ENCODE assay signal across 1 cellular context in the genomic region with DNA sequence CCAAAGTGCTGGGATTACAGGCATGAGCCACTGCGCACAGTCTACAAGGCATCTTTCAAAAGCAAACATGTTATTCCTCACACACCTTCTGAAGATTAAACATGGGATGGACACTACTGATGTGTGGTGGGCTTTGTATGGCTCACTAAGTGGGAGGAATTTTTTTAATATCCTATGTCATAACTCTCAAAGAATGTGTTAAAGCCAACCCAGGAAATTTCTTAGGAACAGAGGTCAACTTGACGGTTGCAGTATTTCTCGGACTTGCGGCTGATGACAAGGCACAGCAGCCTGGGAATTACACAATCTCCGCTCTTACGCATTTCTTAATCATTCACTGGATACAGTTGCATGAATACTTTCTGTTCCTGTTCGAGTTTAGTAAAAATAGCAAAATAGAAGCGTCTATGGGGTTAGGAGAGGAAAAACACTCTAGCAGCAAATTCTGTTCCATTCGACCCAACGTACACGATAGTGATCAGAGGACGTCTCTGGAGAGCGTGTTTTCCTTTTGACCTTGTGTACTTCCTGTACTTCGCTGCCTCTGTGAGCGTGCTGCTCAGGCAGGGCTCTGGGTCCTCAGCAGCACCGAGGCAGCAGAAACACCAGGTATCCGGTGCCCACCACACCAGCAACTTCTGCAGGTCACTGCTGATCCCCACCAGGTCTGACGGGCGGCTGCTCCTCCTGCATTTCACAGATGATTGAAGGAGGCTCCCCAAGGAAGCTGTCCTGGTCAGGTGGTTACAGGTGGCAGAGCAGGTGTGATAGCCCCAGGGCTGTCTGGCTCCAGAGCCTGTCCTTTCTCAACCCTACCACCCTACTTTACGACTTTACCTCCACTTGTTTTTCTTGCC.
TF ChIP-seq lines count a peak whose summit lies in the region.

No MANE protein-coding gene starts in this region.

TF ChIP-seq in HepG2, 621 proteins besides CTCF, POLR2A, EP300 and RAD21 (continued from another document and continues in another):
- TF ChIP-seq GATAD2A (CRISPR knock-in tag; IDR thresholded peaks at IDR 0.05) (peak; percentile 57), ZNF792 (CRISPR knock-in tag; IDR thresholded peaks at IDR 0.05) (peak; percentile 66; the same call in 1 of the 2 replicates), EED (CRISPR knock-in tag; IDR thresholded peaks at IDR 0.05) (0 out of 2 replicates have a peak, but pooled peaks have one; percentile 30), DMAP1 (CRISPR knock-in tag; IDR thresholded peaks at IDR 0.05) (peak; percentile 17; the same call in 1 of the 2 replicates), ELF3 (CRISPR knock-in tag; IDR thresholded peaks at IDR 0.05) (peak; percentile 42), ZNF83 (CRISPR knock-in tag; IDR thresholded peaks at IDR 0.05; ENCODE audit: borderline replicate concordance) (no peak), GABPA (IDR thresholded peaks at IDR 0.05; ENCODE audit: low read depth, low read length) (no peak), GABPA (CRISPR knock-in tag; IDR thresholded peaks at IDR 0.05; ENCODE audit: low read depth) (peak; percentile 41; the same call in 1 of the 2 replicates), SALL1 (CRISPR knock-in tag; IDR thresholded peaks at IDR 0.05) (peak; percentile 57), SOX5 (CRISPR knock-in tag; IDR thresholded peaks at IDR 0.05; ENCODE audit: borderline replicate concordance) (no peak), ZBTB7B (CRISPR knock-in tag; IDR thresholded peaks at IDR 0.05) (no peak), MEF2D (CRISPR knock-in tag; IDR thresholded peaks at IDR 0.05) (no peak), HMG20B (CRISPR knock-in tag; conservative IDR thresholded peaks at IDR 0.05) (no peak), ZNF501 (CRISPR knock-in tag; IDR thresholded peaks at IDR 0.05) (peak; percentile 8; the same call in 1 of the 2 replicates), ZNF709 (CRISPR knock-in tag; IDR thresholded peaks at IDR 0.05) (no peak), ETV5 (CRISPR knock-in tag; IDR thresholded peaks at IDR 0.05; ENCODE audit: borderline replicate concordance) (peak; percentile 63; the same call in 1 of the 2 replicates), SAP130 (CRISPR knock-in tag; IDR thresholded peaks at IDR 0.05; ENCODE audit: low read depth) (peak; percentile 34; the same call in 1 of the 2 replicates), ZNF776 (CRISPR knock-in tag; IDR thresholded peaks at IDR 0.05) (peak; percentile 37; the same call in 1 of the 2 replicates), ZSCAN31 (CRISPR knock-in tag; IDR thresholded peaks at IDR 0.05; ENCODE audit: low read depth) (0 out of 2 replicates have a peak, but pooled peaks have one; percentile 9), SKI (IDR thresholded peaks at IDR 0.05; ENCODE audit: partially characterized antibody) (no peak), CEBPB (IDR thresholded peaks at IDR 0.05; ENCODE audit: borderline replicate concordance, low read depth, low read length) (peak; percentile 92), KDM5B (CRISPR knock-in tag; IDR thresholded peaks at IDR 0.05; ENCODE audit: borderline replicate concordance) (peak; percentile 60; the same call in 1 of the 2 replicates), TBP (CRISPR knock-in tag; IDR thresholded peaks at IDR 0.05) (no peak), ZNF44 (CRISPR knock-in tag; IDR thresholded peaks at IDR 0.05) (no peak), SIN3A (IDR thresholded peaks at IDR 0.05; ENCODE audit: borderline replicate concordance, low read depth, low read length) (no peak), SMARCC2 (IDR thresholded peaks at IDR 0.05) (no peak), ZNF652 (CRISPR knock-in tag; IDR thresholded peaks at IDR 0.05; ENCODE audit: borderline replicate concordance, low read depth) (no peak)
- TF ChIP-seq, protein P1, sequence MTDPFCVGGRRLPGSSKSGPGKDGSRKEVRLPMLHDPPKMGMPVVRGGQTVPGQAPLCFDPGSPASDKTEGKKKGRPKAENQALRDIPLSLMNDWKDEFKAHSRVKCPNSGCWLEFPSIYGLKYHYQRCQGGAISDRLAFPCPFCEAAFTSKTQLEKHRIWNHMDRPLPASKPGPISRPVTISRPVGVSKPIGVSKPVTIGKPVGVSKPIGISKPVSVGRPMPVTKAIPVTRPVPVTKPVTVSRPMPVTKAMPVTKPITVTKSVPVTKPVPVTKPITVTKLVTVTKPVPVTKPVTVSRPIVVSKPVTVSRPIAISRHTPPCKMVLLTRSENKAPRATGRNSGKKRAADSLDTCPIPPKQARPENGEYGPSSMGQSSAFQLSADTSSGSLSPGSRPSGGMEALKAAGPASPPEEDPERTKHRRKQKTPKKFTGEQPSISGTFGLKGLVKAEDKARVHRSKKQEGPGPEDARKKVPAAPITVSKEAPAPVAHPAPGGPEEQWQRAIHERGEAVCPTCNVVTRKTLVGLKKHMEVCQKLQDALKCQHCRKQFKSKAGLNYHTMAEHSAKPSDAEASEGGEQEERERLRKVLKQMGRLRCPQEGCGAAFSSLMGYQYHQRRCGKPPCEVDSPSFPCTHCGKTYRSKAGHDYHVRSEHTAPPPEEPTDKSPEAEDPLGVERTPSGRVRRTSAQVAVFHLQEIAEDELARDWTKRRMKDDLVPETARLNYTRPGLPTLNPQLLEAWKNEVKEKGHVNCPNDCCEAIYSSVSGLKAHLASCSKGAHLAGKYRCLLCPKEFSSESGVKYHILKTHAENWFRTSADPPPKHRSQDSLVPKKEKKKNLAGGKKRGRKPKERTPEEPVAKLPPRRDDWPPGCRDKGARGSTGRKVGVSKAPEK (CRISPR knock-in tag; IDR thresholded peaks at IDR 0.05; ENCODE audit: borderline replicate concordance) = 0 out of 2 replicates have a peak, but pooled peaks have one; percentile 58
- TF ChIP-seq, protein P2, sequence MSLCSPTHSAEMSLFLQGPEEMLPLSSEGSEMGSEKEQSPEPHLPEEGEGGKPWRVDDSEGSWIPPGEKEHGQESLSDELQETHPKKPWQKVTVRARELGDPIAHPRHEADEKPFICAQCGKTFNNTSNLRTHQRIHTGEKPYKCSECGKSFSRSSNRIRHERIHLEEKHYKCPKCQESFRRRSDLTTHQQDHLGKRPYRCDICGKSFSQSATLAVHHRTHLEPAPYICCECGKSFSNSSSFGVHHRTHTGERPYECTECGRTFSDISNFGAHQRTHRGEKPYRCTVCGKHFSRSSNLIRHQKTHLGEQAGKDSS (CRISPR knock-in tag; IDR thresholded peaks at IDR 0.05; ENCODE audit: borderline replicate concordance, low read depth) = 0 out of 2 replicates have a peak, but pooled peaks have one; percentile 50
- TF ChIP-seq, protein P3, sequence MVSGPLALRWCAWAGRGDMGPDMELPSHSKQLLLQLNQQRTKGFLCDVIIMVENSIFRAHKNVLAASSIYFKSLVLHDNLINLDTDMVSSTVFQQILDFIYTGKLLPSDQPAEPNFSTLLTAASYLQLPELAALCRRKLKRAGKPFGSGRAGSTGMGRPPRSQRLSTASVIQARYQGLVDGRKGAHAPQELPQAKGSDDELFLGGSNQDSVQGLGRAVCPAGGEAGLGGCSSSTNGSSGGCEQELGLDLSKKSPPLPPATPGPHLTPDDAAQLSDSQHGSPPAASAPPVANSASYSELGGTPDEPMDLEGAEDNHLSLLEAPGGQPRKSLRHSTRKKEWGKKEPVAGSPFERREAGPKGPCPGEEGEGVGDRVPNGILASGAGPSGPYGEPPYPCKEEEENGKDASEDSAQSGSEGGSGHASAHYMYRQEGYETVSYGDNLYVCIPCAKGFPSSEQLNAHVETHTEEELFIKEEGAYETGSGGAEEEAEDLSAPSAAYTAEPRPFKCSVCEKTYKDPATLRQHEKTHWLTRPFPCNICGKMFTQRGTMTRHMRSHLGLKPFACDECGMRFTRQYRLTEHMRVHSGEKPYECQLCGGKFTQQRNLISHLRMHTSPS (CRISPR knock-in tag; IDR thresholded peaks at IDR 0.05; ENCODE audit: low read depth) = no peak
- TF ChIP-seq, protein P4, sequence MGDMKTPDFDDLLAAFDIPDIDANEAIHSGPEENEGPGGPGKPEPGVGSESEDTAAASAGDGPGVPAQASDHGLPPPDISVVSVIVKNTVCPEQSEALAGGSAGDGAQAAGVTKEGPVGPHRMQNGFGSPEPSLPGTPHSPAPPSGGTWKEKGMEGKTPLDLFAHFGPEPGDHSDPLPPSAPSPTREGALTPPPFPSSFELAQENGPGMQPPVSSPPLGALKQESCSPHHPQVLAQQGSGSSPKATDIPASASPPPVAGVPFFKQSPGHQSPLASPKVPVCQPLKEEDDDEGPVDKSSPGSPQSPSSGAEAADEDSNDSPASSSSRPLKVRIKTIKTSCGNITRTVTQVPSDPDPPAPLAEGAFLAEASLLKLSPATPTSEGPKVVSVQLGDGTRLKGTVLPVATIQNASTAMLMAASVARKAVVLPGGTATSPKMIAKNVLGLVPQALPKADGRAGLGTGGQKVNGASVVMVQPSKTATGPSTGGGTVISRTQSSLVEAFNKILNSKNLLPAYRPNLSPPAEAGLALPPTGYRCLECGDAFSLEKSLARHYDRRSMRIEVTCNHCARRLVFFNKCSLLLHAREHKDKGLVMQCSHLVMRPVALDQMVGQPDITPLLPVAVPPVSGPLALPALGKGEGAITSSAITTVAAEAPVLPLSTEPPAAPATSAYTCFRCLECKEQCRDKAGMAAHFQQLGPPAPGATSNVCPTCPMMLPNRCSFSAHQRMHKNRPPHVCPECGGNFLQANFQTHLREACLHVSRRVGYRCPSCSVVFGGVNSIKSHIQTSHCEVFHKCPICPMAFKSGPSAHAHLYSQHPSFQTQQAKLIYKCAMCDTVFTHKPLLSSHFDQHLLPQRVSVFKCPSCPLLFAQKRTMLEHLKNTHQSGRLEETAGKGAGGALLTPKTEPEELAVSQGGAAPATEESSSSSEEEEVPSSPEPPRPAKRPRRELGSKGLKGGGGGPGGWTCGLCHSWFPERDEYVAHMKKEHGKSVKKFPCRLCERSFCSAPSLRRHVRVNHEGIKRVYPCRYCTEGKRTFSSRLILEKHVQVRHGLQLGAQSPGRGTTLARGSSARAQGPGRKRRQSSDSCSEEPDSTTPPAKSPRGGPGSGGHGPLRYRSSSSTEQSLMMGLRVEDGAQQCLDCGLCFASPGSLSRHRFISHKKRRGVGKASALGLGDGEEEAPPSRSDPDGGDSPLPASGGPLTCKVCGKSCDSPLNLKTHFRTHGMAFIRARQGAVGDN (CRISPR knock-in tag; IDR thresholded peaks at IDR 0.05) = peak; percentile 77
- TF ChIP-seq, protein P5, sequence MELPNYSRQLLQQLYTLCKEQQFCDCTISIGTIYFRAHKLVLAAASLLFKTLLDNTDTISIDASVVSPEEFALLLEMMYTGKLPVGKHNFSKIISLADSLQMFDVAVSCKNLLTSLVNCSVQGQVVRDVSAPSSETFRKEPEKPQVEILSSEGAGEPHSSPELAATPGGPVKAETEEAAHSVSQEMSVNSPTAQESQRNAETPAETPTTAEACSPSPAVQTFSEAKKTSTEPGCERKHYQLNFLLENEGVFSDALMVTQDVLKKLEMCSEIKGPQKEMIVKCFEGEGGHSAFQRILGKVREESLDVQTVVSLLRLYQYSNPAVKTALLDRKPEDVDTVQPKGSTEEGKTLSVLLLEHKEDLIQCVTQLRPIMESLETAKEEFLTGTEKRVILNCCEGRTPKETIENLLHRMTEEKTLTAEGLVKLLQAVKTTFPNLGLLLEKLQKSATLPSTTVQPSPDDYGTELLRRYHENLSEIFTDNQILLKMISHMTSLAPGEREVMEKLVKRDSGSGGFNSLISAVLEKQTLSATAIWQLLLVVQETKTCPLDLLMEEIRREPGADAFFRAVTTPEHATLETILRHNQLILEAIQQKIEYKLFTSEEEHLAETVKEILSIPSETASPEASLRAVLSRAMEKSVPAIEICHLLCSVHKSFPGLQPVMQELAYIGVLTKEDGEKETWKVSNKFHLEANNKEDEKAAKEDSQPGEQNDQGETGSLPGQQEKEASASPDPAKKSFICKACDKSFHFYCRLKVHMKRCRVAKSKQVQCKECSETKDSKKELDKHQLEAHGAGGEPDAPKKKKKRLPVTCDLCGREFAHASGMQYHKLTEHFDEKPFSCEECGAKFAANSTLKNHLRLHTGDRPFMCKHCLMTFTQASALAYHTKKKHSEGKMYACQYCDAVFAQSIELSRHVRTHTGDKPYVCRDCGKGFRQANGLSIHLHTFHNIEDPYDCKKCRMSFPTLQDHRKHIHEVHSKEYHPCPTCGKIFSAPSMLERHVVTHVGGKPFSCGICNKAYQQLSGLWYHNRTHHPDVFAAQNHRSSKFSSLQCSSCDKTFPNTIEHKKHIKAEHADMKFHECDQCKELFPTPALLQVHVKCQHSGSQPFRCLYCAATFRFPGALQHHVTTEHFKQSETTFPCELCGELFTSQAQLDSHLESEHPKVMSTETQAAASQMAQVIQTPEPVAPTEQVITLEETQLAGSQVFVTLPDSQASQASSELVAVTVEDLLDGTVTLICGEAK (IDR thresholded peaks at IDR 0.05) = no peak
- TF ChIP-seq, protein P5 (CRISPR knock-in tag; IDR thresholded peaks at IDR 0.05) = no peak
- TF ChIP-seq, protein P6, sequence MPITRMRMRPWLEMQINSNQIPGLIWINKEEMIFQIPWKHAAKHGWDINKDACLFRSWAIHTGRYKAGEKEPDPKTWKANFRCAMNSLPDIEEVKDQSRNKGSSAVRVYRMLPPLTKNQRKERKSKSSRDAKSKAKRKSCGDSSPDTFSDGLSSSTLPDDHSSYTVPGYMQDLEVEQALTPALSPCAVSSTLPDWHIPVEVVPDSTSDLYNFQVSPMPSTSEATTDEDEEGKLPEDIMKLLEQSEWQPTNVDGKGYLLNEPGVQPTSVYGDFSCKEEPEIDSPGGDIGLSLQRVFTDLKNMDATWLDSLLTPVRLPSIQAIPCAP (CRISPR knock-in tag; IDR thresholded peaks at IDR 0.05; ENCODE audit: low read depth) = no peak
- TF ChIP-seq, protein P7, sequence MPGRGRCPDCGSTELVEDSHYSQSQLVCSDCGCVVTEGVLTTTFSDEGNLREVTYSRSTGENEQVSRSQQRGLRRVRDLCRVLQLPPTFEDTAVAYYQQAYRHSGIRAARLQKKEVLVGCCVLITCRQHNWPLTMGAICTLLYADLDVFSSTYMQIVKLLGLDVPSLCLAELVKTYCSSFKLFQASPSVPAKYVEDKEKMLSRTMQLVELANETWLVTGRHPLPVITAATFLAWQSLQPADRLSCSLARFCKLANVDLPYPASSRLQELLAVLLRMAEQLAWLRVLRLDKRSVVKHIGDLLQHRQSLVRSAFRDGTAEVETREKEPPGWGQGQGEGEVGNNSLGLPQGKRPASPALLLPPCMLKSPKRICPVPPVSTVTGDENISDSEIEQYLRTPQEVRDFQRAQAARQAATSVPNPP (CRISPR knock-in tag; IDR thresholded peaks at IDR 0.05) = no peak
